Comparison of ENCODE assay signal across 18 cellular contexts in genomic region chr10:70589762-70590662, GRCh38. TPM values are rescaled to one million over a fixed set of nuclear protein-coding genes. Genes with fewer than 3 reads are reported as not detected.
DNase-seq lines count a peak whose midpoint lies in the region; ATAC-seq, FAIRE-seq and TF ChIP-seq lines count a peak whose summit lies in the region.
"Had no signal": no experiment of that assay in that cellular context is flagged by ENCODE, and none has a peak within 500 bp of the region (broad histone marks: within the 10 kb centered on the region; RNA-seq: fewer than 3 reads in every experiment).

No MANE protein-coding gene starts in this region.

- no peak overlapping the region for H3K27ac ChIP-seq in HepG2 (ENCODE audit: extremely low read length, insufficient read depth, low read length)
- no peak overlapping the region for H3K27ac ChIP-seq in right lobe of liver
- peak overlapping the region in 3 of 4 donors; percentile 12 to 43 (median 35) for H3K27ac ChIP-seq in transverse colon
- no peak overlapping the region for H3K27ac ChIP-seq in suprapubic skin
- H3K27ac ChIP-seq: A549, upper lobe of right lung had no signal

- TF ChIP-seq POLR2A in HepG2 (IDR thresholded peaks at IDR 0.05; ENCODE audit: insufficient read depth in 1 of 2, low read depth in 2 of 2, low read length in 2 of 2) (no peak), right lobe of liver (IDR thresholded peaks at IDR 0.05) (no peak), transverse colon (IDR thresholded peaks at IDR 0.05) (no peak), suprapubic skin (IDR thresholded peaks at IDR 0.05) (no peak)

- no peak overlapping the region for H2AFZ ChIP-seq in HepG2 (ENCODE audit: low read length)

- in situ Hi-C loops in HepG2 (cut with HindIII; ENCODE audit: extremely low pct_ligation_motif_present, low pct_unique_long_range_greater_than_20kb) (no loop called here), transverse colon (cut with MboI; ENCODE audit: low pct_ligation_motif_present in 1 of 4, low pct_unique_long_range_greater_than_20kb in 1 of 4, low sequenced_read_pairs in 3 of 4) (no loop called here)

- no peak for TF ChIP-seq RAD21 in HepG2 (CRISPR knock-in tag; IDR thresholded peaks at IDR 0.05)

- H3K4me2 ChIP-seq in HepG2 (ENCODE audit: low read depth, low read length), result no peak overlapping the region
- H3K4me2 ChIP-seq: A549 had no signal

- no peaks in the 10 kb centered on the region for H3K36me3 ChIP-seq in HepG2 (replicated peaks in 1 of 2; ENCODE audit: control insufficient read depth in 1 of 2, insufficient read depth in 2 of 2, low read length in 2 of 2)
- no peaks in the 10 kb centered on the region for H3K36me3 ChIP-seq in right lobe of liver
- H3K36me3 ChIP-seq in transverse colon, result no peaks in the 10 kb centered on the region
- H3K36me3 ChIP-seq in suprapubic skin, result no peaks in the 10 kb centered on the region
- H3K36me3 ChIP-seq: upper lobe of right lung had no signal

- H3K4me1 ChIP-seq in HepG2 (ENCODE audit: insufficient read depth, low read length) (peaks cover 12% of the 10 kb centered on the region), right lobe of liver (no peaks in the 10 kb centered on the region), transverse colon (peaks cover 0 to 4% (median 0%) of the 10 kb centered on the region in 4 donors), suprapubic skin (no peaks in the 10 kb centered on the region)
- H3K4me1 ChIP-seq: A549 had no signal

- CTCF ChIA-PET in HepG2 (lab: Yijun Ruan, JAX; ENCODE audit: low intra/inter-chr PET ratio, low total read pairs), result no interaction called here

- intact Hi-C loops in HepG2 (cut with micrococcal nuclease; ENCODE audit: unreplicated experiment), result no loop called here
- intact Hi-C loops in right lobe of liver (cut with DNase I), result no loop called here
- intact Hi-C loops in transverse colon (cut with DNase I; ENCODE audit: low total_unique reads), result no loop called here

- H3K27me3 ChIP-seq in HepG2 (ENCODE audit: control insufficient read depth in 1 of 2, insufficient read depth in 2 of 2, low read length in 2 of 2), result peaks cover 0 to 3% of the 10 kb centered on the region in 2 experiments; a peak in 1 of 5 replicates
- no peaks in the 10 kb centered on the region for H3K27me3 ChIP-seq in right lobe of liver
- no peaks in the 10 kb centered on the region for H3K27me3 ChIP-seq in transverse colon
- H3K27me3 ChIP-seq in suprapubic skin, result peaks cover 2% of the 10 kb centered on the region
- H3K27me3 ChIP-seq: upper lobe of right lung had no signal

- H3K4me3 ChIP-seq in HepG2 (replicated peaks in 1 of 3; ENCODE audit: insufficient read depth in 1 of 3, low read depth in 2 of 3, low read length in 3 of 3) (no peak overlapping the region), right lobe of liver (no peak overlapping the region), cardiac fibroblast (replicated peaks in 1 of 2; ENCODE audit: low read depth in 2 of 2, low read length in 2 of 2) (no peak overlapping the region), transverse colon (no peak overlapping the region), suprapubic skin (no peak overlapping the region)
- H3K4me3 ChIP-seq: A549, upper lobe of right lung had no signal

- no TSS peak for BruUV-seq in HepG2 (replicated peaks; lab: Mats Ljungman, UMichigan)

- POLR2A ChIA-PET in HepG2 (lab: Yijun Ruan, JAX), result no interaction called here

- TF ChIP-seq EP300 in HepG2 (IDR thresholded peaks at IDR 0.05; ENCODE audit: low read depth in 2 of 2, low read length in 2 of 2) (no peak), HepG2 (CRISPR knock-in tag; IDR thresholded peaks at IDR 0.05; ENCODE audit: borderline replicate concordance) (no peak), transverse colon (IDR thresholded peaks at IDR 0.05; ENCODE audit: low read depth) (no peak), suprapubic skin (IDR thresholded peaks at IDR 0.05) (no peak)

- H3K79me2 ChIP-seq in HepG2 (ENCODE audit: insufficient read depth, low read length), result no peaks in the 10 kb centered on the region

- DNase-seq in HepG2 (ENCODE audit: low spot score) (no peak), right lobe of liver (no peak), cardiac fibroblast (ENCODE audit: low read depth in 2 of 2) (peak; percentile 63 to 67), medulla oblongata (ENCODE audit: extremely low spot score) (peak; percentile 26), transverse colon (no peak), suprapubic skin (ENCODE audit: low spot score in 2 of 2) (no peak)
- DNase-seq: activated naive CD8-positive, alpha-beta T cell treated with anti-CD3 and anti-CD28 coated beads, Interleukin-2, amount 10 ng/mL, durations not matched to agents 7 days and 5 days; KBM-7; mesendoderm; NCI-H1930; retina; T-helper 2 cell; upper lobe of right lung had no signal

- no peak for ATAC-seq in HepG2
- no peak for ATAC-seq in right lobe of liver
- no peak for ATAC-seq in HG03571 (IDR thresholded peaks at IDR 0.05; ENCODE audit: unreplicated experiment)
- ATAC-seq in HG03439 (IDR thresholded peaks at IDR 0.05; ENCODE audit: unreplicated experiment), result no peak
- ATAC-seq: A549, upper lobe of right lung had no signal

- TF ChIP-seq CTCF in HepG2 (CRISPR knock-in tag; IDR thresholded peaks at IDR 0.05) (no peak), right lobe of liver (IDR thresholded peaks at IDR 0.05) (no peak), cardiac fibroblast (IDR thresholded peaks at IDR 0.05; ENCODE audit: low read depth, low read length) (no peak), transverse colon (IDR thresholded peaks at IDR 0.05) (no peak), suprapubic skin (IDR thresholded peaks at IDR 0.05) (no peak)

- H3K9me3 ChIP-seq in HepG2 (ENCODE audit: low read length) (no peaks in the 10 kb centered on the region), right lobe of liver (no peaks in the 10 kb centered on the region), transverse colon (no peaks in the 10 kb centered on the region), suprapubic skin (no peaks in the 10 kb centered on the region)
- H3K9me3 ChIP-seq: A549, upper lobe of right lung had no signal

- no peak for FAIRE-seq in HepG2 (lab: Jason Lieb, UNC)
- FAIRE-seq: A549 had no signal

- no peaks in the 10 kb centered on the region for H4K20me1 ChIP-seq in HepG2 (ENCODE audit: insufficient read depth, low read length)

- WGBS in HepG2 (ENCODE audit: low lambda C conversion rate), result 68% methylated on average over 5 of the region's 5 CpGs
- WGBS in right lobe of liver (ENCODE audit: insufficient coverage, low coverage, low lambda C conversion rate, missing lambda C conversion rate), result 68% methylated on average over 4 of the region's 5 CpGs
- WGBS in transverse colon (ENCODE audit: low coverage in 1 of 2), 2 donors, result 54 to 79% methylated on average over 3 to 5 of the region's 5 CpGs
- 81% methylated on average over 5 of the region's 5 CpGs for WGBS in suprapubic skin

- no peak overlapping the region for H3K9ac ChIP-seq in HepG2 (ENCODE audit: insufficient read depth, low read depth, low read length)

TF ChIP-seq in HepG2, 621 proteins besides CTCF, POLR2A, EP300 and RAD21 (continues in another document):
- TF ChIP-seq NPAS2 (CRISPR knock-in tag; IDR thresholded peaks at IDR 0.05; ENCODE audit: borderline replicate concordance) (no peak), KDM4B (CRISPR knock-in tag; IDR thresholded peaks at IDR 0.05) (no peak), FOSL2 (CRISPR knock-in tag; IDR thresholded peaks at IDR 0.05) (no peak), ZNF12 (CRISPR knock-in tag; IDR thresholded peaks at IDR 0.05) (no peak), CREB1 (IDR thresholded peaks at IDR 0.05) (0 out of 2 replicates have a peak, but pooled peaks have one; percentile 44), CREB1 (CRISPR knock-in tag; IDR thresholded peaks at IDR 0.05) (no peak), ZNF333 (CRISPR knock-in tag; IDR thresholded peaks at IDR 0.05; ENCODE audit: borderline replicate concordance) (no peak)

RNA-seq across cellular contexts. Expression of gene PRF1, which starts 12.5 kb away (rescaled TPM):
- 0.32 and 1.00 TPM in 2 replicates for total RNA-seq in HepG2 (2016; rRNA removed; fragmentation: Illumina TruSeq; extraction: Trizol)
- total RNA-seq in HepG2 (2016; cell fraction: cytosol; rRNA removed; fragmentation: Illumina TruSeq; extraction: Trizol; ENCODE audit: low read depth), result not detected in 2 replicates
- total RNA-seq in HepG2 (2016; cell fraction: insoluble cytoplasmic fraction; rRNA removed; fragmentation: Illumina TruSeq; extraction: Trizol), result 0.18 and 1.2 TPM in 2 replicates
- total RNA-seq in HepG2 (2016; cell fraction: membrane; rRNA removed; fragmentation: Illumina TruSeq; extraction: Trizol), result 0.06 and 0.17 TPM in 2 replicates
- total RNA-seq in HepG2 (2016; cell fraction: nucleus; rRNA removed; fragmentation: Illumina TruSeq; extraction: Trizol), result 0.69 and 1.4 TPM in 2 replicates
- 1.4 and 1.7 TPM in 2 replicates for polyA plus RNA-seq in HepG2 (2011; rRNA removed)
- polyA plus RNA-seq in HepG2 (2011; cell fraction: cytosol; rRNA removed), result 1.0 and 1.1 TPM in 2 replicates
- 0.39 and 0.62 TPM in 2 replicates for polyA plus RNA-seq in HepG2 (2011; cell fraction: nucleus; rRNA removed)
- polyA plus RNA-seq in HepG2 (2012), result 0.08 and 1.0 TPM in 2 replicates
- polyA plus RNA-seq in HepG2 (2016; cell fraction: cytosol; fragmentation: Illumina TruSeq; extraction: Trizol; ENCODE audit: low read depth), result not detected in 2 replicates
- polyA plus RNA-seq in HepG2 (2016; cell fraction: insoluble cytoplasmic fraction; fragmentation: Illumina TruSeq; extraction: Trizol; ENCODE audit: low read depth), result 0.21 and 0.38 TPM in 2 replicates
- 0.17 and 0.45 TPM in 2 replicates for polyA plus RNA-seq in HepG2 (2016; cell fraction: membrane; fragmentation: Illumina TruSeq; extraction: Trizol; ENCODE audit: low read depth)
- 2.3 and 3.3 TPM in 2 replicates for polyA plus RNA-seq in HepG2 (2016; cell fraction: nucleus; fragmentation: Illumina TruSeq; extraction: Trizol; ENCODE audit: insufficient read depth, low read depth)
- 1.6 TPM in 1 of 2 replicates, not detected in the other for polyA minus RNA-seq in HepG2 (2011; rRNA and poly(A)+ RNA removed; ENCODE audit: low replicate concordance)
- 0.99 and 1.1 TPM in 2 replicates for polyA minus RNA-seq in HepG2 (2011; cell fraction: cytosol; rRNA and poly(A)+ RNA removed)
- polyA minus RNA-seq in HepG2 (2011; cell fraction: nucleus; rRNA and poly(A)+ RNA removed), result 0.37 TPM in 1 of 2 replicates, not detected in the other
- 1 to 10 TPM; 1.7 to 6.5 (median 3.1) TPM for total RNA-seq in right lobe of liver
- 10 to 100 TPM in 1 of 4 donors, 1 to 10 TPM in 2, under 1 TPM in 1; 0.80 to 12.7 (median 6.0) TPM for total RNA-seq in transverse colon
- total RNA-seq in suprapubic skin, result 1 to 10 TPM in 1 of 4 donors, under 1 TPM in 2, not detected in 1; 0.34 to 2.5 (median 0.70) TPM
- total RNA-seq: Daoy, dermis microvascular lymphatic vessel endothelial cell had no signal
- polyA plus RNA-seq: A549 had no signal

Comparison
In these comparisons a context has a peak if more than half of its experiments do, and no peak if none do; other contexts are left out.
1. DNase-seq: peak in cardiac fibroblast (2 of 2) and medulla oblongata (single experiment); none in HepG2 (single experiment), right lobe of liver (0 of 3), transverse colon (single experiment) and suprapubic skin (0 of 2).
2. H3K27ac ChIP-seq: peak in transverse colon (3 of 4); none in HepG2 (single experiment), right lobe of liver (0 of 3) and suprapubic skin (single experiment).